In genomic region chr1:168137515-168137821, GRCh38 we compare ENCODE assay signal across 8 cellular contexts. TPM values are rescaled to one million over a fixed set of nuclear protein-coding genes. Genes with fewer than 3 reads are reported as not detected.
DNase-seq lines count a peak whose midpoint lies in the region; ATAC-seq and FAIRE-seq lines count a peak whose summit lies in the region.

No MANE protein-coding gene starts in this region.

- H3K9me3 Mint-ChIP-seq in stimulated activated naive CD8-positive, alpha-beta T cell treated with anti-CD3 and anti-CD28 coated beads, Interleukin-15, amount 100 ng/mL, for 72 hours: no peaks in the 10 kb centered on the region

- H3K27ac Mint-ChIP-seq in stimulated activated naive CD8-positive, alpha-beta T cell treated with anti-CD3 and anti-CD28 coated beads, Interleukin-15, amount 100 ng/mL, for 72 hours: peak overlapping the region in 1 of 2 donors; percentile 74

- H3K27me3 ChIP-seq in HUES64 (ENCODE audit: insufficient read depth, low read length): peaks cover 30% of the 10 kb centered on the region
- no peaks in the 10 kb centered on the region for H3K27me3 ChIP-seq in adipocyte (replicated peaks; ENCODE audit: control insufficient read depth, insufficient read depth, low read length)
- peaks cover 46% of the 10 kb centered on the region for H3K27me3 ChIP-seq in iPS-20b (ENCODE audit: insufficient read depth, low read length)

- H3K4me1 Mint-ChIP-seq in stimulated activated naive CD8-positive, alpha-beta T cell treated with anti-CD3 and anti-CD28 coated beads, Interleukin-15, amount 100 ng/mL, for 72 hours: peaks cover 23% of the 10 kb centered on the region

- H3K4me1 ChIP-seq in HUES64 (ENCODE audit: insufficient read depth, low read length) (no peaks in the 10 kb centered on the region; the same call in none of the 2 replicates), adipocyte (ENCODE audit: control insufficient read depth, insufficient read depth, low read length) (peaks cover 11% of the 10 kb centered on the region), iPS-20b (ENCODE audit: insufficient read depth, low read length) (peaks cover 7% of the 10 kb centered on the region)

- H3K9me3 ChIP-seq in HUES64 (ENCODE audit: insufficient read depth, low read depth, low read length) (no peaks in the 10 kb centered on the region), adipocyte (ENCODE audit: control insufficient read depth, low read length) (no peaks in the 10 kb centered on the region), iPS-20b (ENCODE audit: insufficient read depth, low read depth, low read length) (no peaks in the 10 kb centered on the region)

- peak overlapping the region; percentile 60 for H3K9ac ChIP-seq in HUES64 (ENCODE audit: low read depth, low read length)
- H3K9ac ChIP-seq in adipocyte (ENCODE audit: low read length): peak overlapping the region; percentile 84
- peak overlapping the region; percentile 87; the same call in 1 of the 2 replicates for H3K9ac ChIP-seq in iPS-20b (ENCODE audit: low read depth, low read length)

- ATAC-seq in stimulated activated naive CD8-positive, alpha-beta T cell treated with anti-CD3 and anti-CD28 coated beads, Interleukin-15, amount 100 ng/mL, for 72 hours: no peak
- no peak for ATAC-seq in HG02763 (IDR thresholded peaks at IDR 0.05; ENCODE audit: unreplicated experiment)
- no peak for ATAC-seq in HG03108 (IDR thresholded peaks at IDR 0.05; ENCODE audit: unreplicated experiment)

- no peak for FAIRE-seq in frontal cortex (lab: Jason Lieb, UNC)

- H3K4me3 ChIP-seq in HUES64 (ENCODE audit: low read length) (peak overlapping the region; percentile 69), adipocyte (ENCODE audit: low read length) (peak overlapping the region; percentile 94), iPS-20b (ENCODE audit: low read length) (peak overlapping the region; percentile 93)

- no peaks in the 10 kb centered on the region for H3K36me3 ChIP-seq in HUES64 (ENCODE audit: insufficient read depth, low read length)
- no peaks in the 10 kb centered on the region for H3K36me3 ChIP-seq in adipocyte (ENCODE audit: control insufficient read depth, insufficient read depth, low read length, severe bottlenecking)
- H3K36me3 ChIP-seq in iPS-20b (ENCODE audit: insufficient read depth, low read depth, low read length): no peaks in the 10 kb centered on the region

- H3K27me3 Mint-ChIP-seq in stimulated activated naive CD8-positive, alpha-beta T cell treated with anti-CD3 and anti-CD28 coated beads, Interleukin-15, amount 100 ng/mL, for 72 hours: peaks cover 41% of the 10 kb centered on the region

- H3K4me3 Mint-ChIP-seq in stimulated activated naive CD8-positive, alpha-beta T cell treated with anti-CD3 and anti-CD28 coated beads, Interleukin-15, amount 100 ng/mL, for 72 hours: peak overlapping the region; percentile 77 to 83

- no peak overlapping the region for H3K27ac ChIP-seq in HUES64 (ENCODE audit: low read depth, low read length)
- H3K27ac ChIP-seq in iPS-20b (ENCODE audit: low read length): no peak overlapping the region

- 0% methylated on average over 6 of the region's 6 CpGs for WGBS in HUES64

- no peak for DNase-seq in adipocyte (ENCODE audit: low read depth)
- DNase-seq in stimulated activated naive CD8-positive, alpha-beta T cell treated with anti-CD3 and anti-CD28 coated beads, Interleukin-15, amount 100 ng/mL, for 72 hours: no peak
- no peak for DNase-seq in frontal cortex (ENCODE audit: low spot score in 2 of 2)
- no peak for DNase-seq in ureter (ENCODE audit: low spot score)

RNA-seq across cellular contexts. Expression of gene GPR161, which starts 0.7 kb away (rescaled TPM):
- polyA plus RNA-seq in HUES64 (2013, experiment 1 of 2): 8.7 TPM
- 11.5 TPM for polyA plus RNA-seq in HUES64 (2013, experiment 2 of 2)
- total RNA-seq in frontal cortex (76.2 TPM), ureter (7.6 TPM)

RNA-seq across cellular contexts. Expression of gene TIPRL, which starts 41.3 kb away (rescaled TPM):
- polyA plus RNA-seq in HUES64 (2013, experiment 1 of 2): 20.4 TPM
- polyA plus RNA-seq in HUES64 (2013, experiment 2 of 2): 21.9 TPM
- total RNA-seq in frontal cortex: 125 TPM
- 30.4 TPM for total RNA-seq in ureter
